8 cellular contexts compared by ENCODE assay signal in the genomic region with DNA sequence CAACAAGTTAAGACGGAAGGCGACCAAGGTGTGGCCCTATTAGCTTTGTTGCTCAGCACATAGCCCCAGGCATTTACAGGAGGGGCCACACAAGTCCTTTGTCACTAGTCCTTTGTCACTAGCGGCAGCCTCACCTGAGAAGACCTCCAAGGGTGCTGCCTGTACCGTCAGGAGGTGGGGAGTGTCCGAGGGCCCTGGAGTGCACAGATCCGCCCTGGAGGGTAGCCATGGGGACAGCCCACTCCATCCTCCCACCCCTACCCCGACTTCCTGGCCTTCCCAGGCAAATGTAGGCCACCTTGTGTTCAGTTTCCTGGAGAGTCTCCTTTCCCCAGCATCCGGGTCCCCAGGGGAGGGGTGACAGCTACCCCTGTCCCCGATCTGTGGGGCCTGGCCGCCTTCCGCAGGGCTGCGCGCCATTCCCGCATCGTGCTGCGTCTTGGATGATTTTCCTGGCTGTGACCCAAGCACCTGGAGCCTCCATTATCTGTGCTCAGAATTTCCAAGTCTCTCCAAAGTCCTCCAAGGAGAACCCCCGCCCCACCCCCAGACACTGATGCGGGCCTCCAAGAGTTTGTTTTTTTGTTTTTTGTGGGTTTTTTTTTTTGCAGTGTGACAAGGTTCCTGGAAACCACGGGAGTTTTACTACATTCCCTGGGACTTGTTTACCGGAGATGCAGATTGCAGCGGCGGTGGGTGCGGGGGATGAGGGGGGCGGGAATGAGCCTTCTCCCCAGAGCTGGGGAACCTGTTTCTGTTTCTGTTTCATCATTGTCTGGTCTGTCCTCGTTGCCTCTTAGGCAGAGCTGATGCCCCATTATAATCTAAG. TPM values are rescaled to one million over a fixed set of nuclear protein-coding genes. Genes with fewer than 3 reads are reported as not detected.
DNase-seq lines count a peak whose midpoint lies in the region; ATAC-seq and TF ChIP-seq lines count a peak whose summit lies in the region.

No MANE protein-coding gene starts in this region.

- POLR2A ChIA-PET in activated naive CD8-positive, alpha-beta T cell treated with anti-CD3 and anti-CD28 coated beads, Interleukin-2, amount 10 ng/mL, durations not matched to agents 7 days and 5 days (lab: Charles Lee), result no interaction called here

- ATAC-seq in activated naive CD8-positive, alpha-beta T cell treated with anti-CD3 and anti-CD28 coated beads, Interleukin-2, amount 10 ng/mL, durations not matched to agents 7 days and 5 days (ENCODE audit: low read depth), result peak; percentile 40
- ATAC-seq in memory B cell (ENCODE audit: low read depth), result peak; percentile 46
- ATAC-seq in upper lobe of right lung, result peak; percentile 40

- DNase-seq in activated naive CD8-positive, alpha-beta T cell treated with anti-CD3 and anti-CD28 coated beads, Interleukin-2, amount 10 ng/mL, durations not matched to agents 7 days and 5 days, result no peak
- no peak for DNase-seq in activated naive CD8-positive, alpha-beta T cell treated with anti-CD3 and anti-CD28 coated beads for 36 hours
- DNase-seq in memory B cell (ENCODE audit: low spot score in 2 of 2) (no peak), upper lobe of right lung (no peak), NAMALWA (ENCODE audit: low spot score) (no peak), coronary artery (ENCODE audit: low spot score) (no peak), AML-193 (lab: John Stamatoyannopoulos, UW) (no peak)

- peak overlapping the region; percentile 13 for H3K4me3 Mint-ChIP-seq in activated naive CD8-positive, alpha-beta T cell treated with anti-CD3 and anti-CD28 coated beads, Interleukin-2, amount 10 ng/mL, durations not matched to agents 7 days and 5 days
- no peak overlapping the region for H3K4me3 Mint-ChIP-seq in activated naive CD8-positive, alpha-beta T cell treated with anti-CD3 and anti-CD28 coated beads for 36 hours
- peak overlapping the region in 4 of 5 experiments; percentile 10 to 55 (median 30) for H3K4me3 Mint-ChIP-seq in brain
- no peak overlapping the region for H3K4me3 Mint-ChIP-seq in memory B cell

- H3K27ac Mint-ChIP-seq in activated naive CD8-positive, alpha-beta T cell treated with anti-CD3 and anti-CD28 coated beads, Interleukin-2, amount 10 ng/mL, durations not matched to agents 7 days and 5 days, result peak overlapping the region; percentile 67
- H3K27ac Mint-ChIP-seq in activated naive CD8-positive, alpha-beta T cell treated with anti-CD3 and anti-CD28 coated beads for 36 hours, result no peak overlapping the region
- peak overlapping the region; percentile 46 to 83 (median 61) for H3K27ac Mint-ChIP-seq in brain
- no peak overlapping the region for H3K27ac Mint-ChIP-seq in memory B cell

- no peaks in the 10 kb centered on the region for H3K9me3 ChIP-seq in upper lobe of right lung

- no peaks in the 10 kb centered on the region for H3K4me1 ChIP-seq in upper lobe of right lung

- H3K27me3 ChIP-seq in upper lobe of right lung, result no peaks in the 10 kb centered on the region

- H3K36me3 ChIP-seq in upper lobe of right lung, result no peaks in the 10 kb centered on the region

- H3K27ac ChIP-seq in upper lobe of right lung (peak overlapping the region; percentile 24), coronary artery (no peak overlapping the region)

- peaks cover 3% of the 10 kb centered on the region for H3K27me3 Mint-ChIP-seq in activated naive CD8-positive, alpha-beta T cell treated with anti-CD3 and anti-CD28 coated beads, Interleukin-2, amount 10 ng/mL, durations not matched to agents 7 days and 5 days
- no peaks in the 10 kb centered on the region for H3K27me3 Mint-ChIP-seq in activated naive CD8-positive, alpha-beta T cell treated with anti-CD3 and anti-CD28 coated beads for 36 hours
- peaks cover 3% of the 10 kb centered on the region for H3K27me3 Mint-ChIP-seq in brain
- no peaks in the 10 kb centered on the region for H3K27me3 Mint-ChIP-seq in memory B cell

- intact Hi-C loops in upper lobe of right lung (cut with DNase I), result no loop called here

- no peak for TF ChIP-seq CTCF in brain (conservative IDR thresholded peaks at IDR 0.05)
- no peak for TF ChIP-seq CTCF in upper lobe of right lung (IDR thresholded peaks at IDR 0.05)
- TF ChIP-seq CTCF in coronary artery (IDR thresholded peaks at IDR 0.05), result no peak

- H3K36me3 Mint-ChIP-seq in activated naive CD8-positive, alpha-beta T cell treated with anti-CD3 and anti-CD28 coated beads, Interleukin-2, amount 10 ng/mL, durations not matched to agents 7 days and 5 days, result no peaks in the 10 kb centered on the region
- H3K36me3 Mint-ChIP-seq in activated naive CD8-positive, alpha-beta T cell treated with anti-CD3 and anti-CD28 coated beads for 36 hours, result no peaks in the 10 kb centered on the region
- H3K36me3 Mint-ChIP-seq in brain (no peaks in the 10 kb centered on the region), memory B cell (no peaks in the 10 kb centered on the region)

- peak overlapping the region; percentile 5 for H3K4me3 ChIP-seq in upper lobe of right lung
- H3K4me3 ChIP-seq in coronary artery, result no peak overlapping the region

- H3K9me3 Mint-ChIP-seq in activated naive CD8-positive, alpha-beta T cell treated with anti-CD3 and anti-CD28 coated beads, Interleukin-2, amount 10 ng/mL, durations not matched to agents 7 days and 5 days, result no peaks in the 10 kb centered on the region
- H3K9me3 Mint-ChIP-seq in activated naive CD8-positive, alpha-beta T cell treated with anti-CD3 and anti-CD28 coated beads for 36 hours, result no peaks in the 10 kb centered on the region
- H3K9me3 Mint-ChIP-seq in brain (no peaks in the 10 kb centered on the region), memory B cell (no peaks in the 10 kb centered on the region)

- peaks cover 24% of the 10 kb centered on the region for H3K4me1 Mint-ChIP-seq in activated naive CD8-positive, alpha-beta T cell treated with anti-CD3 and anti-CD28 coated beads, Interleukin-2, amount 10 ng/mL, durations not matched to agents 7 days and 5 days
- peaks cover 10% of the 10 kb centered on the region for H3K4me1 Mint-ChIP-seq in activated naive CD8-positive, alpha-beta T cell treated with anti-CD3 and anti-CD28 coated beads for 36 hours
- H3K4me1 Mint-ChIP-seq in brain (peaks cover 39% of the 10 kb centered on the region), memory B cell (peaks cover 3% of the 10 kb centered on the region)

RNA-seq across cellular contexts. Expression of gene TEX44, which starts 28.6 kb away (rescaled TPM):
- not detected for total RNA-seq in activated naive CD8-positive, alpha-beta T cell treated with anti-CD3 and anti-CD28 coated beads, Interleukin-2, amount 10 ng/mL, durations not matched to agents 7 days and 5 days
- not detected for total RNA-seq in activated naive CD8-positive, alpha-beta T cell treated with anti-CD3 and anti-CD28 coated beads for 36 hours
- polyA plus RNA-seq in brain (ENCODE audit: insufficient read depth, low read depth, low replicate concordance), result not detected
- total RNA-seq in upper lobe of right lung, result not detected

Comparison
In these comparisons a context has a peak if more than half of its experiments do, and no peak if none do; other contexts are left out.
1. H3K27ac Mint-ChIP-seq: peak in activated naive CD8-positive, alpha-beta T cell treated with anti-CD3 and anti-CD28 coated beads, Interleukin-2, amount 10 ng/mL, durations not matched to agents 7 days and 5 days (single experiment) and brain (5 of 5); none in activated naive CD8-positive, alpha-beta T cell treated with anti-CD3 and anti-CD28 coated beads for 36 hours (single experiment) and memory B cell (single experiment).
2. H3K4me3 Mint-ChIP-seq: peak in activated naive CD8-positive, alpha-beta T cell treated with anti-CD3 and anti-CD28 coated beads, Interleukin-2, amount 10 ng/mL, durations not matched to agents 7 days and 5 days (single experiment) and brain (4 of 5); none in activated naive CD8-positive, alpha-beta T cell treated with anti-CD3 and anti-CD28 coated beads for 36 hours (single experiment) and memory B cell (single experiment).
3. Peak in every context shown above with its lines, with median percentiles within 50 percentile points of each other: ATAC-seq.